ENCODE assay signal across 36 cellular contexts in the genomic region with DNA sequence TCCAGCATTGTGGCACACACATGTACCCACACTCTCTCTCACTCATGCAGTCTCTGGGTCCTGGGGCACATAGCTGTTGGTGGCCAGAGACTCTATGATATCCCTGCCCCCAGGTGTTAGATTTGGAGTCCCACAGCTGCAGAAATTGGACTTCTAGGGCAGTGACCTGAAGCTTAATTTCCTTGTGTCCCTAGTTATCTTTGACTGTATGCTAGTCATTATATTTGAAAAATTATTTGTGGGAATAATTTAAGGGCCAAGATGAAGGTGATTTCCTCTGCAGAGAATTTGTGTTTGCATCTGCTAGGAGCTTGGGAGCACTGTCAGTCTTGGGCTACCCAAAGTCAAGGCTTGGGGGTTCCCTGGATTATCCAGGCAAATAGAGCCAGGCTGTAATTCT.
"Had no signal": no experiment of that assay in that cellular context is flagged by ENCODE, and none has a peak within 500 bp of the region (broad histone marks: within the 10 kb centered on the region; RNA-seq: fewer than 3 reads in every experiment).

No MANE protein-coding gene starts in this region.

- H3K4me1 Mint-ChIP-seq: activated naive CD8-positive, alpha-beta T cell treated with anti-CD3 and anti-CD28 coated beads for 36 hours; central memory CD8-positive, alpha-beta T cell had no signal

- H3K4me3 ChIP-seq: adrenal gland, cardiac muscle cell had no signal

- H3K4me3 Mint-ChIP-seq: activated B cell treated with CpG ODN at 0.5 μM for 24 hours; activated CD4-positive, alpha-beta memory T cell treated with anti-CD3 and anti-CD28 coated beads for 36 hours; activated CD4-positive, alpha-beta T cell treated with anti-CD3 and anti-CD28 coated beads, Interleukin-2, amount 10 ng/mL, durations not matched to agents 24 days and 14 days; activated CD8-positive, alpha-beta T cell treated with anti-CD3 and anti-CD28 coated beads for 36 hours; activated naive CD8-positive, alpha-beta T cell treated with anti-CD3 and anti-CD28 coated beads for 36 hours; activated T-cell treated with anti-CD3 and anti-CD28 coated beads, Interleukin-2, amount 50 U/mL, for 4 hours; activated T-cell treated with anti-CD3 and anti-CD28 coated beads, Interleukin-2, amount 50 U/mL, for 72 hours; activated T-helper 1 cell treated with anti-CD3 and anti-CD28 coated beads, Interleukin-12 subunit alpha, Interleukin-12 subunit beta, Interleukin-2, Interleukin-4 antibody, amounts not matched to agents 30 ng/mL and 10 ng/mL and 1 ng/mL, durations not matched to agents 14 hours and 24 hours and 36 hours; activated T-helper 17 cell treated with anti-CD3 and anti-CD28 coated beads, Interleukin-2, amount 50 U/mL, for 72 hours; brain; central memory CD8-positive, alpha-beta T cell; T-helper 1 cell treated with Interleukin-12 subunit alpha and Interleukin-12 subunit beta and Interleukin-4 antibody, amounts not matched to agents 30 μg/mL and 1 μg/mL, for 36 hours; T-helper 2 cell treated with Interferon-gamma antibody and Interleukin-4, amounts not matched to agents 5 μg/mL and 100 μg/mL, for 36 hours had no signal

- H3K27me3 Mint-ChIP-seq: activated B cell treated with CpG ODN at 0.5 μM for 24 hours; activated CD8-positive, alpha-beta T cell treated with anti-CD3 and anti-CD28 coated beads for 36 hours had no signal

- H3K9me3 Mint-ChIP-seq: activated B cell treated with CpG ODN at 0.5 μM for 24 hours; activated CD8-positive, alpha-beta T cell treated with anti-CD3 and anti-CD28 coated beads for 36 hours; activated naive CD4-positive, alpha-beta T cell treated with anti-CD3 and anti-CD28 coated beads, Interleukin-2, amount 50 U/mL, for 72 hours; activated T-cell treated with anti-CD3 and anti-CD28 coated beads, Interleukin-2, amount 50 U/mL, for 4 hours; activated T-helper 1 cell treated with anti-CD3 and anti-CD28 coated beads, Interleukin-12 subunit alpha, Interleukin-12 subunit beta, Interleukin-2, Interleukin-4 antibody, amounts not matched to agents 30 ng/mL and 10 ng/mL and 1 ng/mL, durations not matched to agents 14 hours and 24 hours and 36 hours; activated T-helper 17 cell treated with anti-CD3 and anti-CD28 coated beads, Interleukin-2, amount 50 U/mL, for 72 hours; central memory CD8-positive, alpha-beta T cell; T-helper 1 cell treated with Interleukin-12 subunit alpha and Interleukin-12 subunit beta and Interleukin-4 antibody, amounts not matched to agents 30 μg/mL and 1 μg/mL, for 36 hours; T-helper 2 cell treated with Interferon-gamma antibody and Interleukin-4, amounts not matched to agents 5 μg/mL and 100 μg/mL, for 36 hours had no signal

- H3K27ac ChIP-seq: adrenal gland, cardiac muscle cell, VCaP had no signal

- H3K27ac Mint-ChIP-seq: activated B cell treated with CpG ODN at 0.5 μM for 24 hours; activated CD4-positive, alpha-beta memory T cell treated with anti-CD3 and anti-CD28 coated beads for 36 hours; activated CD4-positive, alpha-beta T cell treated with anti-CD3 and anti-CD28 coated beads, Interleukin-2, amount 10 ng/mL, durations not matched to agents 24 days and 14 days; activated CD8-positive, alpha-beta T cell treated with anti-CD3 and anti-CD28 coated beads for 36 hours; activated naive CD4-positive, alpha-beta T cell treated with anti-CD3 and anti-CD28 coated beads, Interleukin-2, amount 50 U/mL, for 72 hours; activated naive CD8-positive, alpha-beta T cell treated with anti-CD3 and anti-CD28 coated beads for 36 hours; activated T-cell treated with anti-CD3 and anti-CD28 coated beads, Interleukin-2, amount 50 U/mL, for 72 hours; activated T-helper 1 cell treated with anti-CD3 and anti-CD28 coated beads, Interleukin-12 subunit alpha, Interleukin-12 subunit beta, Interleukin-2, Interleukin-4 antibody, amounts not matched to agents 30 ng/mL and 10 ng/mL and 1 ng/mL, durations not matched to agents 14 hours and 24 hours and 36 hours; activated T-helper 17 cell treated with anti-CD3 and anti-CD28 coated beads, Interleukin-2, amount 50 U/mL, for 72 hours; brain; T-helper 1 cell treated with Interleukin-12 subunit alpha and Interleukin-12 subunit beta and Interleukin-4 antibody, amounts not matched to agents 30 μg/mL and 1 μg/mL, for 36 hours; T-helper 2 cell treated with Interferon-gamma antibody and Interleukin-4, amounts not matched to agents 5 μg/mL and 100 μg/mL, for 36 hours had no signal

- H3K9me3 ChIP-seq: adrenal gland had no signal

- H3K36me3 ChIP-seq: adrenal gland, cardiac muscle cell had no signal

- DNase-seq: activated B cell treated with CpG ODN at 0.5 μM for 24 hours; activated CD4-positive, alpha-beta memory T cell treated with anti-CD3 and anti-CD28 coated beads for 36 hours; activated CD4-positive, alpha-beta T cell treated with anti-CD3 and anti-CD28 coated beads for 4 hours; activated CD4-positive, alpha-beta T cell treated with anti-CD3 and anti-CD28 coated beads, Interleukin-2, amount 10 ng/mL, durations not matched to agents 24 days and 14 days; activated CD4-positive, alpha-beta T cell treated with anti-CD3 and anti-CD28 coated beads, Interleukin-2, amount 50 U/mL, for 1 hour; activated CD4-positive, alpha-beta T cell treated with anti-CD3 and anti-CD28 coated beads, Interleukin-2, amount 50 U/mL, for 4 hours; activated CD4-positive, CD25-positive, alpha-beta regulatory T cell treated with anti-CD3 and anti-CD28 coated beads, Interleukin-2, amount 50 U/mL, for 72 hours; activated CD8-positive, alpha-beta memory T cell treated with anti-CD3 and anti-CD28 coated beads, Interleukin-2, amount 50 U/mL, for 4 hours; activated CD8-positive, alpha-beta T cell treated with anti-CD3 and anti-CD28 coated beads for 36 hours; activated effector memory CD4-positive, alpha-beta T cell treated with anti-CD3 and anti-CD28 coated beads, Interleukin-2, amount 50 U/mL, for 16 hours; activated gamma-delta T cell treated with Interleukin-2 at 50 U/mL for 16 hours; activated naive CD4-positive, alpha-beta T cell; activated naive CD4-positive, alpha-beta T cell treated with anti-CD3 and anti-CD28 coated beads, Interleukin-2, amount 50 U/mL, for 16 hours; activated naive CD8-positive, alpha-beta T cell treated with anti-CD3 and anti-CD28 coated beads for 36 hours; activated T-cell treated with anti-CD3 and anti-CD28 coated beads for 4 hours; activated T-cell treated with anti-CD3 and anti-CD28 coated beads, Interleukin-2, amount 50 U/mL, for 1 hour; activated T-cell treated with anti-CD3 and anti-CD28 coated beads, Interleukin-2, amount 50 U/mL, for 4 hours; activated T-cell treated with anti-CD3 and anti-CD28 coated beads, Interleukin-2, amount 50 U/mL, for 72 hours; adrenal gland; amniotic stem cell; aorta; caudate nucleus; cerebellar nuclear complex; SW 1271; T-helper 1 cell; T-helper 2 cell; T-helper 9 cell had no signal

- H3K36me3 Mint-ChIP-seq: activated CD4-positive, alpha-beta memory T cell treated with anti-CD3 and anti-CD28 coated beads for 36 hours; activated naive CD4-positive, alpha-beta T cell treated with anti-CD3 and anti-CD28 coated beads, Interleukin-2, amount 50 U/mL, for 72 hours; activated naive CD8-positive, alpha-beta T cell treated with anti-CD3 and anti-CD28 coated beads for 36 hours; brain had no signal

- ATAC-seq: activated CD8-positive, alpha-beta T cell treated with anti-CD3 and anti-CD28 coated beads for 36 hours; activated naive CD4-positive, alpha-beta T cell treated with anti-CD3 and anti-CD28 coated beads, Interleukin-2, amount 50 U/mL, for 72 hours; activated T-cell treated with anti-CD3 and anti-CD28 coated beads, Interleukin-2, amount 50 U/mL, for 4 hours; activated T-cell treated with anti-CD3 and anti-CD28 coated beads, Interleukin-2, amount 50 U/mL, for 72 hours; activated T-helper 17 cell treated with anti-CD3 and anti-CD28 coated beads, Interleukin-2, amount 50 U/mL, for 72 hours had no signal

- H3K27me3 ChIP-seq: adrenal gland, cardiac muscle cell had no signal
